Comparison of ENCODE assay signal across 24 cellular contexts in genomic region chr10:14144491-14144890, GRCh38.
"Had no signal": no experiment of that assay in that cellular context is flagged by ENCODE, and none has a peak within 500 bp of the region (broad histone marks: within the 10 kb centered on the region; RNA-seq: fewer than 3 reads in every experiment).

No MANE protein-coding gene starts in this region.

- H3K27ac ChIP-seq: ascending aorta, cardiac muscle cell, SJSA1 had no signal

- H3K4me3 ChIP-seq: ascending aorta, cardiac muscle cell, MG63, SJSA1 had no signal

- H3K9me2 ChIP-seq: SK-N-SH had no signal

- H3K27me3 ChIP-seq: ascending aorta, MG63 had no signal

- H3K36me3 ChIP-seq: ascending aorta, cardiac muscle cell, MG63, SJSA1 had no signal

- H3K4me1 ChIP-seq: ascending aorta had no signal

- ATAC-seq: activated CD8-positive, alpha-beta T cell treated with anti-CD3 and anti-CD28 coated beads for 36 hours; Panc1 had no signal

- H3K9me3 ChIP-seq: ascending aorta, MG63, SJSA1, SK-N-SH had no signal

- H3K9ac ChIP-seq: SK-N-SH had no signal

- H3K4me2 ChIP-seq: SK-N-SH had no signal

- DNase-seq: activated CD4-positive, alpha-beta T cell treated with anti-CD3 and anti-CD28 coated beads, Interleukin-2, amount 10 ng/mL, durations not matched to agents 24 days and 14 days; activated CD4-positive, alpha-beta T cell treated with anti-CD3 and anti-CD28 coated beads, Interleukin-2, amount 50 U/mL, for 4 hours; activated CD8-positive, alpha-beta T cell treated with anti-CD3 and anti-CD28 coated beads for 36 hours; activated gamma-delta T cell; activated naive CD4-positive, alpha-beta T cell treated with Interleukin-2 at 50 U/mL for 16 hours; activated naive CD8-positive, alpha-beta T cell treated with anti-CD3 and anti-CD28 coated beads, Interleukin-2, amount 10 ng/mL, durations not matched to agents 7 days and 5 days; activated T-cell treated with anti-CD3 and anti-CD28 coated beads, Interleukin-2, amount 50 U/mL, for 24 hours; amygdala; Kasumi-1; KG1; MG63; MV-4-11; NCI-H1092; NCI-H1694 treated with DMSO at 0.1 percent for 48 hours; NCI-H2029; NCI-H2227 treated with DMSO at 0.1 percent for 48 hours; NCI-H524 treated with DMSO at 0.1 percent for 48 hours; NCI-H748 treated with DMSO at 0.1 percent for 48 hours; SHP77 treated with DMSO at 0.1 percent for 48 hours; SK-N-SH had no signal
